Comparison of ENCODE assay signal across 18 cellular contexts in genomic region chr1:29504709-29505410, GRCh38.
DNase-seq lines count a peak whose midpoint lies in the region; ATAC-seq and TF ChIP-seq lines count a peak whose summit lies in the region.
"Had no signal": no experiment of that assay in that cellular context is flagged by ENCODE, and none has a peak within 500 bp of the region (broad histone marks: within the 10 kb centered on the region; RNA-seq: fewer than 3 reads in every experiment).

No MANE protein-coding gene starts in this region.

- no peak overlapping the region for H4K8ac ChIP-seq in trophoblast cell (ENCODE audit: low read depth, low read length)

- H3K79me2 ChIP-seq in neural progenitor cell (ENCODE audit: low read depth) (no peaks in the 10 kb centered on the region), trophoblast cell (ENCODE audit: control insufficient read depth, insufficient read depth, low read length, poor library complexity) (no peaks in the 10 kb centered on the region)

- no peak overlapping the region for H3K23ac ChIP-seq in trophoblast cell (ENCODE audit: low read length)

- peaks cover 62% of the 10 kb centered on the region for H3K4me1 Mint-ChIP-seq in neural progenitor cell
- H3K4me1 Mint-ChIP-seq: B cell, IgD-negative memory B cell had no signal

- 85% methylated on average over 8 of the region's 8 CpGs for WGBS in right cardiac atrium
- 89 to 92% methylated on average over 8 of the region's 8 CpGs for whole genome bisulfite sequencing in testis, 2 donors
- no CpG with 5 or more reads among the region's 8 CpGs for WGBS in trophoblast cell (ENCODE audit: extremely low coverage, insufficient coverage, insufficient read length)

- H3K4me1 ChIP-seq in right cardiac atrium (ENCODE audit: control insufficient read depth, insufficient read depth, low read length) (no peaks in the 10 kb centered on the region), neural progenitor cell (peaks cover 40% of the 10 kb centered on the region), testis (no peaks in the 10 kb centered on the region), trophoblast cell (ENCODE audit: control insufficient read depth in 1 of 2, insufficient read depth in 2 of 2, low read length in 2 of 2) (no peaks in the 10 kb centered on the region)
- H3K4me1 ChIP-seq: SJCRH30 had no signal

- intact Hi-C loops in Right ventricle myocardium inferior (cut with DNase I) (no loop called here), right cardiac atrium (cut with DNase I) (no loop called here), testis (cut with DNase I; ENCODE audit: low total_unique reads) (no loop called here)

- peaks cover 22% of the 10 kb centered on the region for H3K27me3 Mint-ChIP-seq in neural progenitor cell (ENCODE audit: insufficient read depth, low read depth)

- ATAC-seq in Right ventricle myocardium inferior = peak; percentile 10
- ATAC-seq in right cardiac atrium = no peak
- ATAC-seq: PC-3 had no signal

- H2BK120ac ChIP-seq in trophoblast cell (ENCODE audit: insufficient read depth, low read length, poor library complexity) = no peak overlapping the region

- no peaks in the 10 kb centered on the region for H3K36me3 Mint-ChIP-seq in neural progenitor cell
- H3K36me3 Mint-ChIP-seq: IgD-negative memory B cell had no signal

- no peak overlapping the region for H4K91ac ChIP-seq in trophoblast cell (ENCODE audit: low read depth, low read length)

- H3K4ac ChIP-seq in trophoblast cell (ENCODE audit: low read depth, low read length) = no peak overlapping the region

- H3K14ac ChIP-seq in trophoblast cell (ENCODE audit: low read length) = no peak overlapping the region

- H3K9me3 Mint-ChIP-seq in neural progenitor cell = peaks cover 4% of the 10 kb centered on the region
- H3K9me3 Mint-ChIP-seq: IgD-negative memory B cell had no signal

- no peak for TF ChIP-seq POLR2A in testis (IDR thresholded peaks at IDR 0.05)

- no peak overlapping the region for H3K4me3 ChIP-seq in right cardiac atrium (ENCODE audit: low read length)
- no peak overlapping the region for H3K4me3 ChIP-seq in neural progenitor cell
- no peak overlapping the region for H3K4me3 ChIP-seq in testis
- H3K4me3 ChIP-seq in trophoblast cell (ENCODE audit: low read depth, low read length) = no peak overlapping the region
- H3K4me3 ChIP-seq: SJCRH30 had no signal

- no peak overlapping the region for H3K27ac ChIP-seq in right cardiac atrium (ENCODE audit: low read length)
- no peak overlapping the region for H3K27ac ChIP-seq in neural progenitor cell
- no peak overlapping the region for H3K27ac ChIP-seq in testis
- H3K27ac ChIP-seq in trophoblast cell (ENCODE audit: low read depth, low read length) = no peak overlapping the region
- H3K27ac ChIP-seq: HL-60, SJCRH30 had no signal

- H3K9ac ChIP-seq in neural progenitor cell = no peak overlapping the region
- no peak overlapping the region for H3K9ac ChIP-seq in trophoblast cell (ENCODE audit: low read length)

- no peaks in the 10 kb centered on the region for H3K79me1 ChIP-seq in trophoblast cell (ENCODE audit: low read length)

- no peak overlapping the region for H2BK5ac ChIP-seq in trophoblast cell (ENCODE audit: low read depth, low read length, poor library complexity)

- H2AK5ac ChIP-seq in trophoblast cell (ENCODE audit: low read length) = no peak overlapping the region

- no peak overlapping the region for H3K4me2 ChIP-seq in neural progenitor cell
- H3K4me2 ChIP-seq in trophoblast cell (ENCODE audit: low read length) = no peak overlapping the region

- H2AFZ ChIP-seq in neural progenitor cell (replicated peaks) = no peak overlapping the region
- H2AFZ ChIP-seq in trophoblast cell (ENCODE audit: insufficient read depth, low read length, poor library complexity) = no peak overlapping the region

- H3K36me3 ChIP-seq in neural progenitor cell (no peaks in the 10 kb centered on the region), testis (ENCODE audit: low read depth, missing control alignments) (no peaks in the 10 kb centered on the region), trophoblast cell (ENCODE audit: control insufficient read depth in 1 of 2, insufficient read depth in 2 of 2, low read length in 2 of 2) (no peaks in the 10 kb centered on the region)
- H3K36me3 ChIP-seq: SJCRH30 had no signal

- TF ChIP-seq CTCF in neural progenitor cell (IDR thresholded peaks at IDR 0.05) = no peak
- TF ChIP-seq CTCF in testis (IDR thresholded peaks at IDR 0.05) = no peak

- H3K27me3 ChIP-seq in right cardiac atrium (ENCODE audit: control insufficient read depth, insufficient read depth) = no peaks in the 10 kb centered on the region
- no peaks in the 10 kb centered on the region for H3K27me3 ChIP-seq in neural progenitor cell
- H3K27me3 ChIP-seq in testis = no peaks in the 10 kb centered on the region
- H3K27me3 ChIP-seq in trophoblast cell (ENCODE audit: insufficient read depth, low read length) = no peaks in the 10 kb centered on the region
- H3K27me3 ChIP-seq: SJCRH30 had no signal

- peaks cover 34% of the 10 kb centered on the region for H3F3A ChIP-seq in neural progenitor cell (ENCODE audit: low read depth)

- peak overlapping the region; percentile 25 for H3K4me3 Mint-ChIP-seq in neural progenitor cell
- H3K4me3 Mint-ChIP-seq: B cell, IgD-negative memory B cell had no signal

- DNase-seq in Right ventricle myocardium inferior (ENCODE audit: missing footprints) (no peak), right cardiac atrium (no peak), ecto neural progenitor cell (ENCODE audit: low spot score) (peak; percentile 27), neural progenitor cell (ENCODE audit: low spot score) (no peak), testis (peak; percentile 4), trophoblast cell (no peak), GM03348 (ENCODE audit: low spot score) (no peak), DMS114 treated with DMSO at 0.1 percent for 48 hours (lab: John Stamatoyannopoulos, UW; ENCODE audit: unreplicated experiment) (no peak)
- DNase-seq: DND-41, HCEC 1CT, Karpas-422, MM.1S, NCI-H2081, PC-3, SJCRH30 had no signal

- no peak overlapping the region for H2BK12ac ChIP-seq in trophoblast cell (ENCODE audit: low read length)

- H4K20me1 ChIP-seq in neural progenitor cell (ENCODE audit: low read depth) = no peaks in the 10 kb centered on the region

- peak overlapping the region; percentile 86 for H3K27ac Mint-ChIP-seq in neural progenitor cell
- H3K27ac Mint-ChIP-seq: B cell, IgD-negative memory B cell had no signal

- H3K9me3 ChIP-seq in right cardiac atrium (ENCODE audit: control insufficient read depth, low read length) = no peaks in the 10 kb centered on the region
- no peaks in the 10 kb centered on the region for H3K9me3 ChIP-seq in neural progenitor cell (ENCODE audit: low read depth)
- H3K9me3 ChIP-seq in testis = no peaks in the 10 kb centered on the region
- peaks cover 4% of the 10 kb centered on the region for H3K9me3 ChIP-seq in trophoblast cell (ENCODE audit: insufficient read depth, low read depth, low read length)
- H3K9me3 ChIP-seq: SJCRH30 had no signal

- no peak overlapping the region for H4K12ac ChIP-seq in trophoblast cell (ENCODE audit: low read depth, low read length)

- H3K18ac ChIP-seq in trophoblast cell (ENCODE audit: low read length) = no peak overlapping the region

Comparison
In these comparisons a context has a peak if more than half of its experiments do, and no peak if none do; other contexts are left out.
1. DNase-seq: peak in ecto neural progenitor cell (single experiment) and testis (single experiment); none in Right ventricle myocardium inferior (single experiment), right cardiac atrium (0 of 3), neural progenitor cell (single experiment), trophoblast cell (0 of 2), GM03348 (single experiment) and DMS114 treated with DMSO at 0.1 percent for 48 hours (single experiment).